Comparison of ENCODE assay signal across 9 cellular contexts in genomic region chr1:79885101-79885500, GRCh38.
"Had no signal": no experiment of that assay in that cellular context is flagged by ENCODE, and none has a peak within 500 bp of the region (broad histone marks: within the 10 kb centered on the region; RNA-seq: fewer than 3 reads in every experiment).

No MANE protein-coding gene starts in this region.

- H3K4me3 Mint-ChIP-seq: IgD-negative memory B cell had no signal

- H3K27me3 Mint-ChIP-seq: IgD-negative memory B cell had no signal

- DNase-seq: IMR-90, KBM-7, KG1 had no signal

- H3K9ac ChIP-seq: KMS-11 had no signal

- FAIRE-seq: HepG2, HTR-8/SVneo, K562 had no signal

- ATAC-seq: HepG2, K562 had no signal

- H3K4me3 ChIP-seq: K562 had no signal

- H3K4me1 Mint-ChIP-seq: IgD-negative memory B cell had no signal

- H3K27ac ChIP-seq: HL-60, KMS-11 had no signal

- H3K36me3 Mint-ChIP-seq: IgD-negative memory B cell had no signal

- H3K4me2 ChIP-seq: KMS-11 had no signal
